ENCODE assay signal across 20 cellular contexts in the genomic region with DNA sequence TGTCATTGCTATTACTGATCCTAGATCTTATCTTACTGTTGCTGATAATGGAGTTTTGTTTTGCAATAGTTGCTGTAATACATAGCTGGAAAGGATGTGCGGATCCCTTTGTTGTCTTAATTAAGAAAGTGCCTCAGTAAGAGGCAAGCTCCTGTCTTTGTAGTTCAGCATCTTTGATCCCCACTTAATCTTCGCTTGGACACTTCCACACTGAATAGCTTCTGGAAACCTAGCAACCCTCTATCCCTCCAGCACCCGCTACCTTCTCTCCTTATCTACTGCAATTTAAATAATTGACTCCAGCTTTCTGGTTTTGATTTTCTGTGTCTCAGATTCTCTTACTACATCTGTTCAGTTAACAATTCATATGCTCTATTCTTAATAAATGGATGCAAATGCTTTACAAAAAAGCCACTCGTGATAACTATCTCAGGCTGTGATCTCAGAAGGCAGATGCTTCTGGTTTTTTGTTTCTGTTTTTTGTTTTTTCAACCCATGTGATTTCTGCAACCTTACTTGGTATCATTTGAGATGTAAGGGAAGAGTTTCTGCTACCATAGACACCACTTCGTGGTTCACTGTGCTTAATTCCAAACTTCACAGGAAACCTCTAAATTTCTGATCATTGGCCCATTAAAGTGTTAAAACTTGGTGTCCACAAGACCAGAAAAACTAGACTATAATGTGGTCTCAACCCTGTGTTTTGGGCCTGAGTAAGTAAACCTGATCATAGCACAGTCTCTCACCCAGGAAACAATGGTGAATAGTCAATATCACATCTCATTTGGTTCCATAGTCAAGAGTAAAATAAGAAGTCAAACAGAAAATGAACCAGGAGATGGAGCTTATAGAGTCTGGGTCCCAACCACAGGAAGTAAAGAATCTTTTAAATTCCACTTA.
DNase-seq lines count a peak whose midpoint lies in the region; ATAC-seq and TF ChIP-seq lines count a peak whose summit lies in the region.
"Had no signal": no experiment of that assay in that cellular context is flagged by ENCODE, and none has a peak within 500 bp of the region (broad histone marks: within the 10 kb centered on the region; RNA-seq: fewer than 3 reads in every experiment).

No MANE protein-coding gene starts in this region.

- WGBS in body of pancreas, 2 donors = 81 to 90% methylated on average over 5 of the region's 5 CpGs

- H3K27me3 ChIP-seq in DND-41 (ENCODE audit: insufficient read depth, low read length, poor library complexity) (no peaks in the 10 kb centered on the region), HCT116 (ENCODE audit: insufficient read depth, low read length) (no peaks in the 10 kb centered on the region), body of pancreas (no peaks in the 10 kb centered on the region)

- H3K27ac ChIP-seq in DND-41 (ENCODE audit: low read length) = peak overlapping the region; percentile 64
- H3K27ac ChIP-seq in HCT116 (ENCODE audit: low read depth, low read length) = no peak overlapping the region
- H3K27ac ChIP-seq in body of pancreas = no peak overlapping the region
- H3K27ac ChIP-seq: KMS-11, PC-9 had no signal

- no peak for TF ChIP-seq POLR2A in HCT116 (IDR thresholded peaks at IDR 0.05; ENCODE audit: borderline replicate concordance, extremely low read depth, insufficient read depth, insufficient read length)
- no peak for TF ChIP-seq POLR2A in body of pancreas (IDR thresholded peaks at IDR 0.05)

- H4K20me1 ChIP-seq in DND-41 (ENCODE audit: insufficient read depth, low read length) (no peaks in the 10 kb centered on the region), HCT116 (ENCODE audit: insufficient read depth) (no peaks in the 10 kb centered on the region)

- no peaks in the 10 kb centered on the region for H3K36me3 Mint-ChIP-seq in Calu3 (ENCODE audit: insufficient read depth, unreplicated experiment)
- H3K36me3 Mint-ChIP-seq in activated T-helper 2 cell treated with anti-CD3 and anti-CD28 coated beads, Interferon-gamma antibody, Interleukin-2, Interleukin-4, amounts not matched to agents 10 μg/mL and 5 μg/mL and 100 μg/mL, durations not matched to agents 14 hours and 24 hours and 36 hours (ENCODE audit: low read depth) = no peaks in the 10 kb centered on the region
- H3K36me3 Mint-ChIP-seq: T-cell had no signal

- H3K79me2 ChIP-seq in DND-41 (ENCODE audit: insufficient read depth, low read length) (no peaks in the 10 kb centered on the region), HCT116 (ENCODE audit: insufficient read depth, low read length) (no peaks in the 10 kb centered on the region)

- TF ChIP-seq CTCF in DND-41 (IDR thresholded peaks at IDR 0.05; ENCODE audit: borderline replicate concordance, extremely low read depth, low read length, poor library complexity, severe bottlenecking) = no peak
- TF ChIP-seq CTCF in HCT116 (IDR thresholded peaks at IDR 0.05 in 2 of 3, conservative IDR thresholded peaks at IDR 0.05 in 1 of 3; ENCODE audit: borderline replicate concordance in 1 of 3, insufficient read depth in 1 of 3, low read depth in 2 of 3, low read length in 2 of 3) = no peak
- no peak for TF ChIP-seq CTCF in Calu3 (IDR thresholded peaks at IDR 0.05; ENCODE audit: unreplicated experiment)
- TF ChIP-seq CTCF in body of pancreas (IDR thresholded peaks at IDR 0.05) = no peak

- H2AFZ ChIP-seq in DND-41 (ENCODE audit: low read depth, low read length) = peak overlapping the region; percentile 19; the same call in 1 of the 2 replicates
- no peak overlapping the region for H2AFZ ChIP-seq in HCT116 (ENCODE audit: low read depth, low read length, poor library complexity, severe bottlenecking)
- H2AFZ ChIP-seq: PC-9 had no signal

- no peak overlapping the region for H3K27ac Mint-ChIP-seq in Calu3 (ENCODE audit: unreplicated experiment)
- H3K27ac Mint-ChIP-seq in activated T-helper 2 cell treated with anti-CD3 and anti-CD28 coated beads, Interferon-gamma antibody, Interleukin-2, Interleukin-4, amounts not matched to agents 10 μg/mL and 5 μg/mL and 100 μg/mL, durations not matched to agents 14 hours and 24 hours and 36 hours = no peak overlapping the region
- H3K27ac Mint-ChIP-seq: B cell; CD4-positive, alpha-beta T cell; H9; T-cell had no signal

- no peaks in the 10 kb centered on the region for H3K4me1 Mint-ChIP-seq in Calu3 (ENCODE audit: low read depth, unreplicated experiment)
- peaks cover 3% of the 10 kb centered on the region for H3K4me1 Mint-ChIP-seq in activated T-helper 2 cell treated with anti-CD3 and anti-CD28 coated beads, Interferon-gamma antibody, Interleukin-2, Interleukin-4, amounts not matched to agents 10 μg/mL and 5 μg/mL and 100 μg/mL, durations not matched to agents 14 hours and 24 hours and 36 hours (ENCODE audit: low read depth)
- H3K4me1 Mint-ChIP-seq: T-cell had no signal

- POLR2A ChIA-PET in HCT116 (lab: Charles Lee) = no interaction called here

- H3K27me3 Mint-ChIP-seq in Calu3 (ENCODE audit: unreplicated experiment) = no peaks in the 10 kb centered on the region
- no peaks in the 10 kb centered on the region for H3K27me3 Mint-ChIP-seq in activated T-helper 2 cell treated with anti-CD3 and anti-CD28 coated beads, Interferon-gamma antibody, Interleukin-2, Interleukin-4, amounts not matched to agents 10 μg/mL and 5 μg/mL and 100 μg/mL, durations not matched to agents 14 hours and 24 hours and 36 hours (ENCODE audit: low read depth)
- H3K27me3 Mint-ChIP-seq: B cell; CD4-positive, alpha-beta T cell; T-cell had no signal

- BruUV-seq in HCT116 (replicated peaks; lab: Mats Ljungman, UMichigan) = no TSS peak
- BruUV-seq in Calu3 (replicated peaks; lab: Mats Ljungman, UMichigan) = no TSS peak

- H3K4me1 ChIP-seq in DND-41 (ENCODE audit: insufficient read depth, low read length) (peaks cover 18% of the 10 kb centered on the region), HCT116 (ENCODE audit: control insufficient read depth in 1 of 2, insufficient read depth in 2 of 2, low read length in 2 of 2) (peaks cover 0 to 5% of the 10 kb centered on the region in 2 experiments; a peak in 1 of 4 replicates), body of pancreas (peaks cover 13% of the 10 kb centered on the region)

- H3K9ac ChIP-seq in DND-41 (ENCODE audit: low read depth, low read length) (no peak overlapping the region), HCT116 (ENCODE audit: low read length) (no peak overlapping the region)
- H3K9ac ChIP-seq: KMS-11 had no signal

- no peaks in the 10 kb centered on the region for H3K9me2 ChIP-seq in HCT116 (ENCODE audit: insufficient read depth)

- H3K4me3 Mint-ChIP-seq in Calu3 (ENCODE audit: low read depth, unreplicated experiment) = no peak overlapping the region
- no peak overlapping the region for H3K4me3 Mint-ChIP-seq in activated T-helper 2 cell treated with anti-CD3 and anti-CD28 coated beads, Interferon-gamma antibody, Interleukin-2, Interleukin-4, amounts not matched to agents 10 μg/mL and 5 μg/mL and 100 μg/mL, durations not matched to agents 14 hours and 24 hours and 36 hours (ENCODE audit: low read depth)
- H3K4me3 Mint-ChIP-seq: B cell; CD4-positive, alpha-beta T cell; H9; T-cell had no signal

- no peak overlapping the region for H3K4me3 ChIP-seq in DND-41 (ENCODE audit: low read depth in 1 of 2, low read length in 2 of 2)
- H3K4me3 ChIP-seq in HCT116 (replicated peaks in 1 of 2; ENCODE audit: low read depth in 1 of 2, low read length in 2 of 2) = no peak overlapping the region
- H3K4me3 ChIP-seq in body of pancreas = no peak overlapping the region
- H3K4me3 ChIP-seq: PC-9 had no signal

- no peak for DNase-seq in DND-41
- DNase-seq in HCT116 (ENCODE audit: low read depth, low spot score) = no peak
- peak; percentile 69 for DNase-seq in NCI-H2171 (lab: John Stamatoyannopoulos, UW)
- DNase-seq in islet precursor cell = peak; percentile 62
- no peak for DNase-seq in Calu3
- no peak for DNase-seq in GOT3 (lab: John Stamatoyannopoulos, UW)
- no peak for DNase-seq in activated T-helper 2 cell treated with anti-CD3 and anti-CD28 coated beads, Interferon-gamma antibody, Interleukin-2, Interleukin-4, amounts not matched to agents 10 μg/mL and 5 μg/mL and 100 μg/mL, durations not matched to agents 14 hours and 24 hours and 36 hours (ENCODE audit: low spot score)
- DNase-seq in body of pancreas = no peak
- DNase-seq: CD4-positive, alpha-beta T cell; GDM1; H9; NCI-H1105 treated with DMSO at 0.1 percent for 48 hours; NCI-H1930; NCI-H510A; NCI-H774; PC-9; T-cell; T-helper 9 cell had no signal

- ATAC-seq in DND-41 (ENCODE audit: insufficient read depth, low read depth) = peak; percentile 67
- ATAC-seq in HCT116 = no peak
- ATAC-seq in body of pancreas = no peak
- ATAC-seq: T-cell had no signal

- CTCF ChIA-PET in HCT116 (lab: Charles Lee) = no interaction called here
- CTCF ChIA-PET in Calu3 (lab: Charles Lee) = no interaction called here

- H3K36me3 ChIP-seq in DND-41 (ENCODE audit: insufficient read depth, low read length) (no peaks in the 10 kb centered on the region), HCT116 (ENCODE audit: control insufficient read depth in 1 of 2, insufficient read depth in 2 of 2, low read length in 2 of 2) (no peaks in the 10 kb centered on the region), body of pancreas (replicated peaks in 1 of 2; ENCODE audit: insufficient read depth in 1 of 2, low read depth in 2 of 2) (no peaks in the 10 kb centered on the region)

- intact Hi-C loops in HCT116 (cut with micrococcal nuclease) (no loop called here), Calu3 (cut with micrococcal nuclease; ENCODE audit: unreplicated experiment) (no loop called here), body of pancreas (cut with DNase I) (no loop called here)
- intact Hi-C loops in activated T-helper 2 cell treated with anti-CD3 and anti-CD28 coated beads, Interferon-gamma antibody, Interleukin-2, Interleukin-4, amounts not matched to agents 10 μg/mL and 5 μg/mL and 100 μg/mL, durations not matched to agents 14 hours and 24 hours and 36 hours (cut with micrococcal nuclease) = no loop called here

- RAD21 ChIA-PET in HCT116 (lab: Charles Lee; ENCODE audit: low non-redundant PET in 1 of 2, low total read pairs in 2 of 2, uncharacterized antibody in 2 of 2, unreplicated experiment in 2 of 2) = no interaction called here

- H3K4me2 ChIP-seq in DND-41 (ENCODE audit: insufficient read depth, low read length) (peak overlapping the region; percentile 14; the same call in 1 of the 2 replicates), HCT116 (ENCODE audit: low read length) (no peak overlapping the region)
- H3K4me2 ChIP-seq: KMS-11, PC-9 had no signal

- no peak for TF ChIP-seq RAD21 in HCT116 (IDR thresholded peaks at IDR 0.05; ENCODE audit: low read depth)

- H3K9me3 ChIP-seq in DND-41 (ENCODE audit: insufficient read depth, low read length, severe bottlenecking) (no peaks in the 10 kb centered on the region), HCT116 (ENCODE audit: control insufficient read depth in 1 of 2, insufficient read depth in 1 of 2, low read depth in 1 of 2, low read length in 2 of 2) (no peaks in the 10 kb centered on the region), body of pancreas (no peaks in the 10 kb centered on the region)

- H3K9me3 Mint-ChIP-seq in Calu3 (ENCODE audit: low read depth, unreplicated experiment) = no peaks in the 10 kb centered on the region
- H3K9me3 Mint-ChIP-seq in activated T-helper 2 cell treated with anti-CD3 and anti-CD28 coated beads, Interferon-gamma antibody, Interleukin-2, Interleukin-4, amounts not matched to agents 10 μg/mL and 5 μg/mL and 100 μg/mL, durations not matched to agents 14 hours and 24 hours and 36 hours = peaks cover 21% of the 10 kb centered on the region

Comparison
In these comparisons a context has a peak if more than half of its experiments do, and no peak if none do; other contexts are left out.
1. DNase-seq: peak in NCI-H2171 (single experiment) and islet precursor cell (single experiment); none in DND-41 (single experiment), HCT116 (single experiment), Calu3 (single experiment), GOT3 (single experiment), activated T-helper 2 cell treated with anti-CD3 and anti-CD28 coated beads, Interferon-gamma antibody, Interleukin-2, Interleukin-4, amounts not matched to agents 10 μg/mL and 5 μg/mL and 100 μg/mL, durations not matched to agents 14 hours and 24 hours and 36 hours (single experiment) and body of pancreas (0 of 4).